In the genomic region with DNA sequence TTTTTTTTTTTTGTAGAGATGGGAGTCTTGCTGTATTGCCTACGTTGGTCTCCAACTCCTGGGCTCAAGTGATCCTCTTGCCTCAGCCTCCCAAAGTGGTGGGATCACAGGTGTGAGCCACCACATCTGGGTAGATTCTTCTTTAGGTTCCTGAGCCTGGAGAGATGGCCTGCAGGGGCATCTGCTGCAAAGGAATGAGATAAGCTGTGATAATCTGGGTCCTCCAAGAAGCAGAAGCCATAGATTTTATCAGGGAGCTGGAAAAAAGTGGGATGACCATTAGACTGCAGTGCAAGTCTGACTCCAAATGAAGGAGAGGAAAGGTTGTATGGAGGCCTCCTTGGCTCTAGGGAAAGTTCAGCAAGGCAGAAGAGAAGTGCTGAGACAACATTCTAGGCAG, we compare ENCODE assay signal across 20 cellular contexts.
"Had no signal": no experiment of that assay in that cellular context is flagged by ENCODE, and none has a peak within 500 bp of the region (broad histone marks: within the 10 kb centered on the region; RNA-seq: fewer than 3 reads in every experiment).

No MANE protein-coding gene starts in this region.

- H3K4me1 ChIP-seq: sigmoid colon, tibial artery had no signal

- H3K9me3 ChIP-seq: heart right ventricle, neutrophil, sigmoid colon, tibial artery had no signal

- H3K27ac Mint-ChIP-seq: activated B cell treated with CpG ODN at 0.5 μM for 24 hours; activated CD4-positive, alpha-beta memory T cell treated with anti-CD3 and anti-CD28 coated beads for 36 hours; activated T-cell treated with anti-CD3 and anti-CD28 coated beads, Interleukin-2, amount 50 U/mL, for 24 hours; memory B cell; naive thymus-derived CD8-positive, alpha-beta T cell had no signal

- H3K9me3 Mint-ChIP-seq: activated B cell treated with CpG ODN at 0.5 μM for 24 hours; activated CD4-positive, alpha-beta memory T cell treated with anti-CD3 and anti-CD28 coated beads for 36 hours; activated T-cell treated with anti-CD3 and anti-CD28 coated beads, Interleukin-2, amount 50 U/mL, for 24 hours; memory B cell; naive thymus-derived CD8-positive, alpha-beta T cell had no signal

- ATAC-seq: heart right ventricle; left ventricle myocardium superior; naive thymus-derived CD8-positive, alpha-beta T cell had no signal

- H3K27me3 ChIP-seq: neutrophil, sigmoid colon had no signal

- FAIRE-seq: endometrium had no signal

- DNase-seq: activated B cell treated with CpG ODN at 0.5 μM for 24 hours; activated CD4-positive, alpha-beta T cell treated with anti-CD3 and anti-CD28 coated beads for 4 hours; activated naive CD4-positive, alpha-beta T cell treated with anti-CD3 and anti-CD28 coated beads, Interleukin-2, amount 50 U/mL, for 16 hours; activated T-cell treated with anti-CD3 and anti-CD28 coated beads, Interleukin-2, amount 50 U/mL, for 24 hours; aorta; heart right ventricle; left ventricle myocardium superior; naive thymus-derived CD8-positive, alpha-beta T cell; sigmoid colon; stimulated activated CD4-positive, alpha-beta T cell treated with anti-CD3 and anti-CD28 coated beads, Interleukin-12 subunit alpha, Interleukin-12 subunit beta, amount 100 ng/mL, for 4 hours; stimulated activated CD8-positive, alpha-beta memory T cell treated with anti-CD3 and anti-CD28 coated beads, Interleukin-4, amount 100 ng/mL, for 48 hours; stimulated activated naive CD4-positive, alpha-beta T cell; T-helper 1 cell; T-helper 9 cell; tibial artery had no signal

- H3K36me3 ChIP-seq: heart right ventricle, neutrophil, sigmoid colon, tibial artery had no signal

- H3K27ac ChIP-seq: coronary artery, neutrophil, sigmoid colon, tibial artery had no signal

- H3K4me3 ChIP-seq: coronary artery, heart right ventricle, sigmoid colon, tibial artery had no signal

- H3K27me3 Mint-ChIP-seq: activated B cell treated with CpG ODN at 0.5 μM for 24 hours, memory B cell had no signal

- H3K4me3 Mint-ChIP-seq: activated B cell treated with CpG ODN at 0.5 μM for 24 hours; activated CD4-positive, alpha-beta memory T cell treated with anti-CD3 and anti-CD28 coated beads for 36 hours; activated T-cell treated with anti-CD3 and anti-CD28 coated beads, Interleukin-2, amount 50 U/mL, for 24 hours; memory B cell; naive thymus-derived CD8-positive, alpha-beta T cell had no signal

- H3K36me3 Mint-ChIP-seq: activated CD4-positive, alpha-beta memory T cell treated with anti-CD3 and anti-CD28 coated beads for 36 hours; memory B cell; naive thymus-derived CD8-positive, alpha-beta T cell had no signal
